14 cellular contexts compared by ENCODE assay signal in the genomic region with DNA sequence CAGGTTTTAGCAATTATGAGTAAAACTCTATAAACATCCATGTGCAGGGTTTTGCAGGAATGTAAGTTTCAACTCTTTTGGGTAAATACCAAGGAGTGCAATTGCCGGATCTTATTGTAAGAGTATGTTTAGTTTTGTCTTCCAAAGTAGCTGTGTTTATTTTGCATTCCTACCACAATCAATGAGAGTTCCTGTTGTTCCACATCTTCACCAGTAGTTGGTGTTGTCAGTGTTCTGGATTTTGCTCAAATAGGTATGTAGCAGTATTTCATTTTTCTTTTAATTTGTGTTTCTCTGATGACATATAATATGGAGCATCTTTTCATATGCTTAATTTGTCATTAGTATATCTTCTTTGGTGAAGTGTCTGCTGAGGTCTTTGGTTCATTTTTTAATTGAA.
DNase-seq lines count a peak whose midpoint lies in the region; ATAC-seq and TF ChIP-seq lines count a peak whose summit lies in the region.
"Had no signal": no experiment of that assay in that cellular context is flagged by ENCODE, and none has a peak within 500 bp of the region (broad histone marks: within the 10 kb centered on the region; RNA-seq: fewer than 3 reads in every experiment).

No MANE protein-coding gene starts in this region.

- intact Hi-C loops in activated naive CD4-positive, alpha-beta T cell treated with anti-CD3 and anti-CD28 coated beads for 36 hours (cut with micrococcal nuclease): no loop called here

- DNase-seq in AG09309 (ENCODE audit: low read depth): no peak
- no peak for DNase-seq in GM20000 (ENCODE audit: low spot score)
- DNase-seq in RWPE2 (ENCODE audit: low spot score): no peak
- DNase-seq in fibroblast of the aortic adventitia (ENCODE audit: low read depth): no peak
- DNase-seq in activated naive CD4-positive, alpha-beta T cell treated with anti-CD3 and anti-CD28 coated beads for 36 hours: no peak
- no peak for DNase-seq in NCI-H2107 (lab: John Stamatoyannopoulos, UW)
- no peak for DNase-seq in NCI-H748 treated with DMSO at 0.1 percent for 48 hours (lab: John Stamatoyannopoulos, UW)
- DNase-seq in HAP-1 (ENCODE audit: low spot score in 2 of 2): no peak
- DNase-seq: effector memory CD8-positive, alpha-beta T cell; HCEC 1CT; midbrain; SHP77 treated with DMSO at 0.1 percent for 48 hours; stimulated activated CD4-positive, alpha-beta T cell treated with anti-CD3 and anti-CD28 coated beads, Interleukin-2, amount 100 ng/mL, for 48 hours; stimulated activated naive CD4-positive, alpha-beta T cell treated with Interleukin-2 at 50 U/mL for 16 hours had no signal

- H3K4me3 ChIP-seq in AG09309 (ENCODE audit: control insufficient read depth, low read depth, low read length) (no peak overlapping the region), RWPE2 (ENCODE audit: severe bottlenecking) (no peak overlapping the region), fibroblast of the aortic adventitia (ENCODE audit: low read depth, low read length) (no peak overlapping the region), HAP-1 (no peak overlapping the region)

- H3K27ac Mint-ChIP-seq in activated naive CD4-positive, alpha-beta T cell treated with anti-CD3 and anti-CD28 coated beads for 36 hours: no peak overlapping the region
- H3K27ac Mint-ChIP-seq: effector memory CD8-positive, alpha-beta T cell had no signal

- in situ Hi-C loops in HAP-1 (cut with MboI; ENCODE audit: low sequenced_read_pairs): no loop called here

- H3K27me3 ChIP-seq in RWPE2 (ENCODE audit: insufficient read depth, poor library complexity, severe bottlenecking) (no peaks in the 10 kb centered on the region), HAP-1 (ENCODE audit: low read depth) (no peaks in the 10 kb centered on the region)

- TF ChIP-seq CTCF in AG09309 (IDR thresholded peaks at IDR 0.05; ENCODE audit: control insufficient read depth, insufficient read depth, low read depth, low read length, missing control alignments) (peak; percentile 17), GM20000 (IDR thresholded peaks at IDR 0.05; ENCODE audit: extremely low read depth, missing control alignments) (peak; percentile 11), RWPE2 (IDR thresholded peaks at IDR 0.05; ENCODE audit: poor library complexity, severe bottlenecking) (peak; percentile 19), fibroblast of the aortic adventitia (IDR thresholded peaks at IDR 0.05; ENCODE audit: insufficient read depth, low read length) (peak; percentile 23)

- H3K4me3 Mint-ChIP-seq in activated naive CD4-positive, alpha-beta T cell treated with anti-CD3 and anti-CD28 coated beads for 36 hours: no peak overlapping the region
- H3K4me3 Mint-ChIP-seq: effector memory CD8-positive, alpha-beta T cell had no signal

- H3K4me1 Mint-ChIP-seq in activated naive CD4-positive, alpha-beta T cell treated with anti-CD3 and anti-CD28 coated beads for 36 hours (ENCODE audit: low read depth): no peaks in the 10 kb centered on the region

- no peak for ATAC-seq in RWPE2 (ENCODE audit: low read depth)
- ATAC-seq: effector memory CD8-positive, alpha-beta T cell had no signal

- H3K4me1 ChIP-seq in RWPE2 (ENCODE audit: insufficient read depth, poor library complexity, severe bottlenecking) (no peaks in the 10 kb centered on the region), HAP-1 (no peaks in the 10 kb centered on the region)

- H3K9me3 ChIP-seq in RWPE2 (ENCODE audit: severe bottlenecking) (no peaks in the 10 kb centered on the region), HAP-1 (no peaks in the 10 kb centered on the region; the same call in 1 of the 2 replicates)

- peaks cover 4% of the 10 kb centered on the region for H3K36me3 Mint-ChIP-seq in activated naive CD4-positive, alpha-beta T cell treated with anti-CD3 and anti-CD28 coated beads for 36 hours (ENCODE audit: low read depth)

- H3K27me3 Mint-ChIP-seq in activated naive CD4-positive, alpha-beta T cell treated with anti-CD3 and anti-CD28 coated beads for 36 hours (ENCODE audit: low read depth): no peaks in the 10 kb centered on the region

- CTCF ChIA-PET in activated naive CD4-positive, alpha-beta T cell treated with anti-CD3 and anti-CD28 coated beads for 36 hours (lab: Charles Lee): no interaction called here

- peaks cover 18% of the 10 kb centered on the region for H3K9me3 Mint-ChIP-seq in activated naive CD4-positive, alpha-beta T cell treated with anti-CD3 and anti-CD28 coated beads for 36 hours

- no peak overlapping the region for H3K27ac ChIP-seq in RWPE2 (ENCODE audit: poor library complexity, severe bottlenecking)

- H3K36me3 ChIP-seq in RWPE2 (ENCODE audit: low read depth) (no peaks in the 10 kb centered on the region), HAP-1 (replicated peaks) (no peaks in the 10 kb centered on the region)
